ENCODE assay signal across 15 cellular contexts in the genomic region with DNA sequence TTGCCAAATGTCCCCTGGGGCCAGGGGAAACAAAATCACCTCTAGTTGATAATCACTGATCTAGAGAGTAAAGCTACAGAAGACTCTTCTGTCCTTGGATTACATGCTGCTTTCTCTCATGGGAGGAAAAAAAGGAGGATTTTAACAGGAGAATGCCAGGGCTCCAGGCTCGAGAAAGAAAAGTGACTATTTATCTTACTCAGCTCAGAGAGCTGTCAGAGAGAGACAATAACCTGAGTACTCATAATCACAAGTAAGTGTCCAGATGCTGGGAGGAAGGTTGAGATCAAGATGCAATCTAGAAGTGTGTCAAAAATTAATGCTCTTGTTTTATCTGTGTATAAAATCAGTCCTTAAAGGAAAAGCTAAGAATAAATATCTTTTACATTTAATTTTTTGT.
"Had no signal": no experiment of that assay in that cellular context is flagged by ENCODE, and none has a peak within 500 bp of the region (broad histone marks: within the 10 kb centered on the region; RNA-seq: fewer than 3 reads in every experiment).

No MANE protein-coding gene starts in this region.

- DNase-seq: activated B cell treated with CpG ODN at 0.5 μM for 24 hours; activated CD4-positive, alpha-beta T cell treated with anti-CD3 and anti-CD28 coated beads, Interleukin-2, amount 10 ng/mL, durations not matched to agents 24 days and 14 days; activated CD8-positive, alpha-beta memory T cell treated with anti-CD3 and anti-CD28 coated beads for 24 hours; activated naive CD4-positive, alpha-beta T cell treated with anti-CD3 and anti-CD28 coated beads for 36 hours; caudate nucleus; effector CD8-positive, alpha-beta T cell; foreskin melanocyte; heart right ventricle; islet precursor cell; left ventricle myocardium superior; mesendoderm; right cardiac atrium; thyroid gland had no signal

- H3K4me3 ChIP-seq: coronary artery, heart right ventricle, thyroid gland had no signal

- H3K36me3 ChIP-seq: thyroid gland had no signal

- H3K27ac ChIP-seq: coronary artery, thyroid gland had no signal

- ATAC-seq: heart right ventricle; left ventricle myocardium superior; right cardiac atrium; stimulated activated effector memory CD8-positive, alpha-beta T cell treated with anti-CD3 and anti-CD28 coated beads, Interleukin-12 subunit alpha, Interleukin-12 subunit beta, amount 100 ng/mL, for 72 hours had no signal

- H3K27me3 ChIP-seq: heart right ventricle, thyroid gland had no signal

- H3K9me3 ChIP-seq: heart right ventricle, thyroid gland had no signal
